ENCODE assay signal across 1 cellular context in genomic region chr7:139341058-139341775, GRCh38.
TF ChIP-seq lines count a peak whose summit lies in the region.

A gene with protein sequence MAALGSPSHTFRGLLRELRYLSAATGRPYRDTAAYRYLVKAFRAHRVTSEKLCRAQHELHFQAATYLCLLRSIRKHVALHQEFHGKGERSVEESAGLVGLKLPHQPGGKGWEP (plus strand): TSS chr7:139341337. CDS start chr7:139341385, 48 bp downstream.

TF ChIP-seq in HEK293, 187 proteins besides CTCF, POLR2A, EP300 and RAD21 (continued from another document and continues in another):
- TF ChIP-seq PRDM10 (tag by site-specific recombination; IDR thresholded peaks at IDR 0.05) (peak; percentile 99), ZSCAN4 (tag by site-specific recombination; IDR thresholded peaks at IDR 0.05) (peak; percentile 30; the same call in 1 of the 2 replicates), ZNF777 (tag by site-specific recombination; IDR thresholded peaks at IDR 0.05; ENCODE audit: borderline replicate concordance) (peak; percentile 48; the same call in 1 of the 2 replicates), ZNF785 (tag by site-specific recombination; IDR thresholded peaks at IDR 0.05) (0 out of 2 replicates have a peak, but pooled peaks have one; percentile 56), KLF17 (tag by site-specific recombination; IDR thresholded peaks at IDR 0.05) (peak; percentile 63; the same call in 1 of the 2 replicates), INSM2 (tag by site-specific recombination; IDR thresholded peaks at IDR 0.05) (0 out of 2 replicates have a peak, but pooled peaks have one; percentile 51), OVOL3 (tag by site-specific recombination; IDR thresholded peaks at IDR 0.05) (peak; percentile 58), ZNF747 (tag by site-specific recombination; IDR thresholded peaks at IDR 0.05) (no peak), ZNF610 (tag by site-specific recombination; IDR thresholded peaks at IDR 0.05; ENCODE audit: borderline replicate concordance) (peak; percentile 66; the same call in 1 of the 2 replicates), ZNF830 (tag by site-specific recombination; IDR thresholded peaks at IDR 0.05; ENCODE audit: low read depth) (no peak), ZNF302 (tag by site-specific recombination; IDR thresholded peaks at IDR 0.05; ENCODE audit: low read depth) (no peak), ZXDB (tag by site-specific recombination; IDR thresholded peaks at IDR 0.05) (peak; percentile 76), ZNF501 (tag by site-specific recombination; IDR thresholded peaks at IDR 0.05) (peak; percentile 93; the same call in 1 of the 2 replicates), ZFP69B (tag by site-specific recombination; IDR thresholded peaks at IDR 0.05) (peak; percentile 64; the same call in 1 of the 2 replicates), ZSCAN23 (tag by site-specific recombination; IDR thresholded peaks at IDR 0.05) (peak; percentile 65; the same call in 1 of the 2 replicates), ZBTB7A (tag by site-specific recombination; IDR thresholded peaks at IDR 0.05; ENCODE audit: low read depth) (peak; percentile 85), ZFP37 (tag by site-specific recombination; IDR thresholded peaks at IDR 0.05) (peak; percentile 89), ZNF580 (tag by site-specific recombination; IDR thresholded peaks at IDR 0.05) (peak; percentile 46; the same call in 1 of the 2 replicates), ZNF76 (tag by site-specific recombination; IDR thresholded peaks at IDR 0.05; ENCODE audit: borderline replicate concordance, low read depth) (peak; percentile 56), ZNF223 (tag by site-specific recombination; IDR thresholded peaks at IDR 0.05) (no peak), YY2 (tag by site-specific recombination; IDR thresholded peaks at IDR 0.05) (peak; percentile 42; the same call in 1 of the 2 replicates), ZNF112 (tag by site-specific recombination; IDR thresholded peaks at IDR 0.05) (no peak), ZNF629 (tag by site-specific recombination; IDR thresholded peaks at IDR 0.05) (peak; percentile 36; the same call in 1 of the 2 replicates), ZNF776 (tag by site-specific recombination; IDR thresholded peaks at IDR 0.05; ENCODE audit: borderline replicate concordance) (no peak), SP2 (tag by site-specific recombination; IDR thresholded peaks at IDR 0.05) (peak; percentile 78), HOXC10 (CRISPR knock-in tag; IDR thresholded peaks at IDR 0.05) (no peak), ZSCAN5A (tag by site-specific recombination; IDR thresholded peaks at IDR 0.05) (peak; percentile 83; the same call in 1 of the 2 replicates), YY1 (tag by site-specific recombination; IDR thresholded peaks at IDR 0.05) (peak; percentile 81), ZNF146 (tag by site-specific recombination; IDR thresholded peaks at IDR 0.05) (peak; percentile 22; the same call in 1 of the 2 replicates), SP7 (tag by site-specific recombination; IDR thresholded peaks at IDR 0.05) (peak; percentile 74), ZBTB6 (tag by site-specific recombination; IDR thresholded peaks at IDR 0.05) (peak; percentile 75; the same call in 1 of the 2 replicates)
- TF ChIP-seq, protein P1, sequence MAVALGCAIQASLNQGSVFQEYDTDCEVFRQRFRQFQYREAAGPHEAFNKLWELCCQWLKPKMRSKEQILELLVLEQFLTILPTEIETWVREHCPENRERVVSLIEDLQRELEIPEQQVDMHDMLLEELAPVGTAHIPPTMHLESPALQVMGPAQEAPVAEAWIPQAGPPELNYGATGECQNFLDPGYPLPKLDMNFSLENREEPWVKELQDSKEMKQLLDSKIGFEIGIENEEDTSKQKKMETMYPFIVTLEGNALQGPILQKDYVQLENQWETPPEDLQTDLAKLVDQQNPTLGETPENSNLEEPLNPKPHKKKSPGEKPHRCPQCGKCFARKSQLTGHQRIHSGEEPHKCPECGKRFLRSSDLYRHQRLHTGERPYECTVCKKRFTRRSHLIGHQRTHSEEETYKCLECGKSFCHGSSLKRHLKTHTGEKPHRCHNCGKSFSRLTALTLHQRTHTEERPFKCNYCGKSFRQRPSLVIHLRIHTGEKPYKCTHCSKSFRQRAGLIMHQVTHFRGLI (tag by site-specific recombination; IDR thresholded peaks at IDR 0.05) = peak; percentile 80
- TF ChIP-seq, protein P2, sequence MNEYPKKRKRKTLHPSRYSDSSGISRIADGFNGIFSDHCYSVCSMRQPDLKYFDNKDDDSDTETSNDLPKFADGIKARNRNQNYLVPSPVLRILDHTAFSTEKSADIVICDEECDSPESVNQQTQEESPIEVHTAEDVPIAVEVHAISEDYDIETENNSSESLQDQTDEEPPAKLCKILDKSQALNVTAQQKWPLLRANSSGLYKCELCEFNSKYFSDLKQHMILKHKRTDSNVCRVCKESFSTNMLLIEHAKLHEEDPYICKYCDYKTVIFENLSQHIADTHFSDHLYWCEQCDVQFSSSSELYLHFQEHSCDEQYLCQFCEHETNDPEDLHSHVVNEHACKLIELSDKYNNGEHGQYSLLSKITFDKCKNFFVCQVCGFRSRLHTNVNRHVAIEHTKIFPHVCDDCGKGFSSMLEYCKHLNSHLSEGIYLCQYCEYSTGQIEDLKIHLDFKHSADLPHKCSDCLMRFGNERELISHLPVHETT (tag by site-specific recombination; IDR thresholded peaks at IDR 0.05) = peak; percentile 39; the same call in 1 of the 2 replicates
- TF ChIP-seq, protein P3, sequence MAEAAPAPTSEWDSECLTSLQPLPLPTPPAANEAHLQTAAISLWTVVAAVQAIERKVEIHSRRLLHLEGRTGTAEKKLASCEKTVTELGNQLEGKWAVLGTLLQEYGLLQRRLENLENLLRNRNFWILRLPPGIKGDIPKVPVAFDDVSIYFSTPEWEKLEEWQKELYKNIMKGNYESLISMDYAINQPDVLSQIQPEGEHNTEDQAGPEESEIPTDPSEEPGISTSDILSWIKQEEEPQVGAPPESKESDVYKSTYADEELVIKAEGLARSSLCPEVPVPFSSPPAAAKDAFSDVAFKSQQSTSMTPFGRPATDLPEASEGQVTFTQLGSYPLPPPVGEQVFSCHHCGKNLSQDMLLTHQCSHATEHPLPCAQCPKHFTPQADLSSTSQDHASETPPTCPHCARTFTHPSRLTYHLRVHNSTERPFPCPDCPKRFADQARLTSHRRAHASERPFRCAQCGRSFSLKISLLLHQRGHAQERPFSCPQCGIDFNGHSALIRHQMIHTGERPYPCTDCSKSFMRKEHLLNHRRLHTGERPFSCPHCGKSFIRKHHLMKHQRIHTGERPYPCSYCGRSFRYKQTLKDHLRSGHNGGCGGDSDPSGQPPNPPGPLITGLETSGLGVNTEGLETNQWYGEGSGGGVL (tag by site-specific recombination; IDR thresholded peaks at IDR 0.05) = peak; percentile 34; the same call in 1 of the 2 replicates
- TF ChIP-seq, protein P4, sequence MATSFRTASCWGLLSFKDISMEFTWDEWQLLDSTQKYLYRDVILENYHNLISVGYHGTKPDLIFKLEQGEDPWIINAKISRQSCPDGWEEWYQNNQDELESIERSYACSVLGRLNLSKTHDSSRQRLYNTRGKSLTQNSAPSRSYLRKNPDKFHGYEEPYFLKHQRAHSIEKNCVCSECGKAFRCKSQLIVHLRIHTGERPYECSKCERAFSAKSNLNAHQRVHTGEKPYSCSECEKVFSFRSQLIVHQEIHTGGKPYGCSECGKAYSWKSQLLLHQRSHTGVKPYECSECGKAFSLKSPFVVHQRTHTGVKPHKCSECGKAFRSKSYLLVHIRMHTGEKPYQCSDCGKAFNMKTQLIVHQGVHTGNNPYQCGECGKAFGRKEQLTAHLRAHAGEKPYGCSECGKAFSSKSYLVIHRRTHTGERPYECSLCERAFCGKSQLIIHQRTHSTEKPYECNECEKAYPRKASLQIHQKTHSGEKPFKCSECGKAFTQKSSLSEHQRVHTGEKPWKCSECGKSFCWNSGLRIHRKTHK (tag by site-specific recombination; IDR thresholded peaks at IDR 0.05) = no peak
